1 cellular context compared by ENCODE assay signal in genomic region chr1:154982897-154983648, GRCh38.
TF ChIP-seq lines count a peak whose summit lies in the region.

Gene FLAD1 (plus strand): TSS chr1:154983344. CDS start chr1:154983695, 351 bp downstream.

TF ChIP-seq in GM12878, 131 proteins besides CTCF, POLR2A, EP300 and RAD21 (continued from another document):
- TF ChIP-seq CHD1 (IDR thresholded peaks at IDR 0.05; ENCODE audit: low read depth, low read length) (no peak), NFYA (IDR thresholded peaks at IDR 0.05; ENCODE audit: borderline replicate concordance, low read depth, low read length) (peak; percentile 99), ZNF217 (IDR thresholded peaks at IDR 0.05) (no peak), BRCA1 (IDR thresholded peaks at IDR 0.05; ENCODE audit: low read depth, low read length) (no peak), RAD51 (IDR thresholded peaks at IDR 0.05) (peak; percentile 97), POU2F2 (IDR thresholded peaks at IDR 0.05; ENCODE audit: borderline replicate concordance, low read depth, low read length) (peak; percentile 7; the same call in 1 of the 3 replicates), CREB1 (IDR thresholded peaks at IDR 0.05; ENCODE audit: low read depth) (peak; percentile 68), NFXL1 (IDR thresholded peaks at IDR 0.05; ENCODE audit: borderline replicate concordance) (no peak), POLR2AphosphoS2 (IDR thresholded peaks at IDR 0.05; ENCODE audit: low read depth, low read length) (no peak; the same call in 1 of the 2 replicates), GATAD2B (conservative IDR thresholded peaks at IDR 0.05; ENCODE audit: low read depth) (no peak; the same call in 1 of the 2 replicates), NFIC (IDR thresholded peaks at IDR 0.05; ENCODE audit: low read depth, low read length) (peak; percentile 72), RELB (IDR thresholded peaks at IDR 0.05; ENCODE audit: low read depth) (peak; percentile 94), ESRRA (IDR thresholded peaks at IDR 0.05; ENCODE audit: low read length) (no peak; the same call in 1 of the 2 replicates), NKRF (conservative IDR thresholded peaks at IDR 0.05) (peak; percentile 64), PBX3 (IDR thresholded peaks at IDR 0.05; ENCODE audit: insufficient replicate concordance, low read depth, low read length) (peak; percentile 100), SMC3 (IDR thresholded peaks at IDR 0.05; ENCODE audit: borderline replicate concordance, low read length) (no peak), MYC (IDR thresholded peaks at IDR 0.05; ENCODE audit: insufficient read depth, insufficient read length, insufficient replicate concordance, low read length, severe bottlenecking) (peak; percentile 50), NR2F1 (conservative IDR thresholded peaks at IDR 0.05) (no peak), ZZZ3 (IDR thresholded peaks at IDR 0.05; ENCODE audit: control insufficient read depth, insufficient read length, low read depth) (no peak), SREBF1 (IDR thresholded peaks at IDR 0.05; ENCODE audit: low read length) (no peak), SMARCA5 (IDR thresholded peaks at IDR 0.05) (no peak), FOXK2 (IDR thresholded peaks at IDR 0.05) (peak; percentile 40; the same call in 1 of the 2 replicates), LARP7 (IDR thresholded peaks at IDR 0.05) (no peak), MTA2 (IDR thresholded peaks at IDR 0.05; ENCODE audit: low read depth) (no peak), YY1 (IDR thresholded peaks at IDR 0.05; ENCODE audit: low read depth, low read length) (peak; percentile 48; the same call in 1 of the 2 replicates), CEBPB (IDR thresholded peaks at IDR 0.05; ENCODE audit: borderline replicate concordance in 1 of 2, low read depth in 2 of 2, low read length in 2 of 2) (no peak), STAT3 (IDR thresholded peaks at IDR 0.05; ENCODE audit: low read depth, low read length) (no peak), CBX5 (IDR thresholded peaks at IDR 0.05; ENCODE audit: low read depth) (no peak), RBBP5 (conservative IDR thresholded peaks at IDR 0.05) (no peak), BCL3 (IDR thresholded peaks at IDR 0.05; ENCODE audit: borderline replicate concordance, insufficient read depth, low read depth, low read length, poor library complexity, severe bottlenecking) (no peak), ZBTB4 (CRISPR knock-in tag; IDR thresholded peaks at IDR 0.05) (no peak), ZSCAN29 (IDR thresholded peaks at IDR 0.05) (no peak), SUZ12 (IDR thresholded peaks at IDR 0.05; ENCODE audit: unreplicated experiment) (no peak), SUPT20H (IDR thresholded peaks at IDR 0.05; ENCODE audit: borderline replicate concordance, control insufficient read depth, low read depth, low read length) (no peak), NR2C2 (IDR thresholded peaks at IDR 0.05; ENCODE audit: borderline replicate concordance, control insufficient read depth, insufficient read length, low read depth) (no peak), ZBED1 (IDR thresholded peaks at IDR 0.05; ENCODE audit: borderline replicate concordance) (no peak), MXI1 (IDR thresholded peaks at IDR 0.05; ENCODE audit: low read depth, low read length) (peak; percentile 93), NRF1 (conservative IDR thresholded peaks at IDR 0.05; ENCODE audit: low read depth, low read length) (no peak), BHLHE40 (IDR thresholded peaks at IDR 0.05; ENCODE audit: borderline replicate concordance in 1 of 2, low read depth in 2 of 2, low read length in 1 of 2) (peak in 1 of 2 experiments; percentile 20; a peak in 1 of 4 replicates), MEF2B (IDR thresholded peaks at IDR 0.05; ENCODE audit: partially characterized antibody, poor library complexity, severe bottlenecking) (no peak), ZNF622 (IDR thresholded peaks at IDR 0.05) (no peak), EZH2 (IDR thresholded peaks at IDR 0.05; ENCODE audit: borderline replicate concordance, control insufficient read depth, low read depth, low read length) (no peak), ZNF384 (IDR thresholded peaks at IDR 0.05; ENCODE audit: borderline replicate concordance, low read depth, low read length) (no peak), TARDBP (IDR thresholded peaks at IDR 0.05; ENCODE audit: borderline replicate concordance) (no peak), SRF (IDR thresholded peaks at IDR 0.05; ENCODE audit: low read depth in 2 of 2, low read length in 2 of 2) (no peak), PAX5 (IDR thresholded peaks at IDR 0.05; ENCODE audit: borderline replicate concordance, low read depth, low read length) (no peak), BACH1 (IDR thresholded peaks at IDR 0.05; ENCODE audit: borderline replicate concordance) (no peak), REST (IDR thresholded peaks at IDR 0.05; ENCODE audit: low read depth, low read length) (no peak), MEF2A (IDR thresholded peaks at IDR 0.05; ENCODE audit: insufficient read depth, low read depth, low read length) (no peak), MTA3 (IDR thresholded peaks at IDR 0.05; ENCODE audit: borderline replicate concordance, low read length) (no peak), ZBTB40 (IDR thresholded peaks at IDR 0.05; ENCODE audit: borderline replicate concordance) (peak; percentile 97), CHD2 (IDR thresholded peaks at IDR 0.05; ENCODE audit: borderline replicate concordance, low read depth, low read length) (peak; percentile 98)
